Comparison of ENCODE assay signal across 1 cellular context in genomic region chr4:67699603-67700002, GRCh38.
TF ChIP-seq lines count a peak whose summit lies in the region.

No MANE protein-coding gene starts in this region.

TF ChIP-seq in GM12878, 131 proteins besides CTCF, POLR2A, EP300 and RAD21:
- TF ChIP-seq WRNIP1 (IDR thresholded peaks at IDR 0.05; ENCODE audit: borderline replicate concordance, low read depth, low read length) (no peak), ZSCAN29 (IDR thresholded peaks at IDR 0.05) (no peak), MXI1 (IDR thresholded peaks at IDR 0.05; ENCODE audit: low read depth, low read length) (no peak), ZBTB40 (IDR thresholded peaks at IDR 0.05; ENCODE audit: borderline replicate concordance) (0 out of 2 replicates have a peak, but pooled peaks have one; percentile 40), SMAD5 (IDR thresholded peaks at IDR 0.05; ENCODE audit: low read depth) (no peak), MLLT1 (IDR thresholded peaks at IDR 0.05) (peak; percentile 98)
